ENCODE assay signal across 20 cellular contexts in the genomic region with DNA sequence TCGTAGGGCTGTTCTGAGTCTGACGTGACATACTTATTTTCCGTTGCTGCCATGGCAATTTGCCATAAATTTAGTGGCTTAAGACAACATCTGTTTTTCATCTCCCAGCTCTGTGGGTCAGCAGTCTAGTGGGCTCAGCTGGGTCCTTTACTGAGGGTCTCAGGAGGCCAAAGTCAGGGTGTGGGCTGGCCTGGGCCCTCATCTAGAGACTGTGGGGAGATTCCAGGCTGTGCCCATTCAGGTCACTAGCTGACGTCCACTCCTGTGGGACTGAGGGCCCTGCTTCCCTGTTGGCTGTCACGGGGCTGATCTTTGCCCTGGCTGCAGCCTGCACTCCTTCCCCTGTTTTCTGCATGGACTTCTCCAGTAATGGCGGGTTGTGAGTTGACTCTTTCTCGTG. TPM values are rescaled to one million over a fixed set of nuclear protein-coding genes. Genes with fewer than 3 reads are reported as not detected.
DNase-seq lines count a peak whose midpoint lies in the region; ATAC-seq and TF ChIP-seq lines count a peak whose summit lies in the region.
"Had no signal": no experiment of that assay in that cellular context is flagged by ENCODE, and none has a peak within 500 bp of the region (broad histone marks: within the 10 kb centered on the region; RNA-seq: fewer than 3 reads in every experiment).

No MANE protein-coding gene starts in this region.

- H3K4me1 ChIP-seq in endodermal cell (ENCODE audit: control insufficient read depth, insufficient read depth, low read length) = peaks cover 23% of the 10 kb centered on the region
- peaks cover 80% of the 10 kb centered on the region for H3K4me1 ChIP-seq in left ventricle myocardium inferior
- peaks cover 25% of the 10 kb centered on the region for H3K4me1 ChIP-seq in muscle layer of colon (ENCODE audit: insufficient read depth, low read length)
- H3K4me1 ChIP-seq in tibial nerve = peaks cover 0 to 87% (median 18%) of the 10 kb centered on the region in 4 donors
- H3K4me1 ChIP-seq: parathyroid adenoma, SJSA1 had no signal

- H3K36me3 ChIP-seq in endodermal cell (ENCODE audit: control insufficient read depth, insufficient read depth, low read length) (no peaks in the 10 kb centered on the region), left ventricle myocardium inferior (no peaks in the 10 kb centered on the region), muscle layer of colon (ENCODE audit: insufficient read depth, low read length) (no peaks in the 10 kb centered on the region), tibial nerve (no peaks in the 10 kb centered on the region)
- H3K36me3 ChIP-seq: BE2C, cardiac muscle cell, SJSA1 had no signal

- H3K4me1 Mint-ChIP-seq in endodermal cell = peaks cover 46% of the 10 kb centered on the region
- H3K4me1 Mint-ChIP-seq: activated CD4-positive, alpha-beta T cell treated with anti-CD3 and anti-CD28 coated beads, Interleukin-2, amount 10 ng/mL, durations not matched to agents 24 days and 14 days had no signal

- H3K27ac ChIP-seq in endodermal cell (ENCODE audit: low read depth, low read length) (no peak overlapping the region), left ventricle myocardium inferior (replicated peaks) (peak overlapping the region; percentile 66), muscle layer of colon (ENCODE audit: low read depth, low read length) (peak overlapping the region; percentile 29), tibial nerve (peak overlapping the region in 3 of 4 donors; percentile 27 to 75 (median 68))
- H3K27ac ChIP-seq: cardiac muscle cell, HL-60, parathyroid adenoma, SJSA1 had no signal

- intact Hi-C loops in left ventricle myocardium inferior (cut with micrococcal nuclease) = no loop called here

- ATAC-seq in HG02588 (IDR thresholded peaks at IDR 0.05; ENCODE audit: unreplicated experiment) = no peak

- H3K9ac ChIP-seq in endodermal cell (ENCODE audit: extremely low read depth, low read length, poor library complexity, severe bottlenecking) (peak overlapping the region; percentile 14), muscle layer of colon (ENCODE audit: low read length) (no peak overlapping the region)
- H3K9ac ChIP-seq: parathyroid adenoma had no signal

- H3K9me3 Mint-ChIP-seq in endodermal cell = no peaks in the 10 kb centered on the region
- H3K9me3 Mint-ChIP-seq: activated CD4-positive, alpha-beta T cell treated with anti-CD3 and anti-CD28 coated beads, Interleukin-2, amount 10 ng/mL, durations not matched to agents 24 days and 14 days had no signal

- H3K9me3 ChIP-seq in endodermal cell (ENCODE audit: control insufficient read depth, low read length) (no peaks in the 10 kb centered on the region), left ventricle myocardium inferior (replicated peaks) (no peaks in the 10 kb centered on the region), muscle layer of colon (ENCODE audit: low read length) (no peaks in the 10 kb centered on the region), tibial nerve (no peaks in the 10 kb centered on the region)
- H3K9me3 ChIP-seq: BE2C, SJSA1 had no signal

- no peak overlapping the region for H3K27ac Mint-ChIP-seq in endodermal cell
- H3K27ac Mint-ChIP-seq: activated CD4-positive, alpha-beta T cell treated with anti-CD3 and anti-CD28 coated beads, Interleukin-2, amount 10 ng/mL, durations not matched to agents 24 days and 14 days; activated naive CD8-positive, alpha-beta T cell had no signal

- 83 to 88% methylated on average over 6 to 7 of the region's 7 CpGs for WGBS in endodermal cell (ENCODE audit: insufficient coverage in 1 of 2, insufficient read length in 1 of 2), 2 experiments
- WGBS in tibial nerve, 2 donors = 28 to 37% methylated on average over 7 of the region's 7 CpGs

- H3K36me3 Mint-ChIP-seq in endodermal cell (ENCODE audit: low read depth) = no peaks in the 10 kb centered on the region
- H3K36me3 Mint-ChIP-seq: activated naive CD8-positive, alpha-beta T cell had no signal

- TF ChIP-seq CTCF in endodermal cell (conservative IDR thresholded peaks at IDR 0.05) = no peak
- TF ChIP-seq CTCF in left ventricle myocardium inferior (IDR thresholded peaks at IDR 0.05; ENCODE audit: borderline replicate concordance) = no peak
- TF ChIP-seq CTCF in tibial nerve (IDR thresholded peaks at IDR 0.05) = no peak

- no peak for TF ChIP-seq POLR2A in tibial nerve (IDR thresholded peaks at IDR 0.05)

- peaks cover 6% of the 10 kb centered on the region for H3K27me3 Mint-ChIP-seq in endodermal cell (ENCODE audit: insufficient read depth)
- H3K27me3 Mint-ChIP-seq: activated naive CD8-positive, alpha-beta T cell had no signal

- no peak overlapping the region for H3K4me3 Mint-ChIP-seq in endodermal cell
- H3K4me3 Mint-ChIP-seq: activated CD4-positive, alpha-beta T cell treated with anti-CD3 and anti-CD28 coated beads, Interleukin-2, amount 10 ng/mL, durations not matched to agents 24 days and 14 days; activated naive CD8-positive, alpha-beta T cell had no signal

- no peaks in the 10 kb centered on the region for H3K27me3 ChIP-seq in endodermal cell (ENCODE audit: control insufficient read depth, insufficient read depth, low read length, poor library complexity, severe bottlenecking)
- peaks cover 4% of the 10 kb centered on the region for H3K27me3 ChIP-seq in left ventricle myocardium inferior (ENCODE audit: low read depth)
- H3K27me3 ChIP-seq in muscle layer of colon (ENCODE audit: control insufficient read depth in 1 of 2, insufficient read depth in 2 of 2, low read length in 2 of 2) = no peaks in the 10 kb centered on the region
- H3K27me3 ChIP-seq in tibial nerve = no peaks in the 10 kb centered on the region
- H3K27me3 ChIP-seq: BE2C, cardiac muscle cell had no signal

- H3K4me3 ChIP-seq in endodermal cell (ENCODE audit: low read length) (no peak overlapping the region), left ventricle myocardium inferior (no peak overlapping the region), muscle layer of colon (ENCODE audit: low read depth in 1 of 2, low read length in 2 of 2) (no peak overlapping the region), tibial nerve (no peak overlapping the region)
- H3K4me3 ChIP-seq: cardiac muscle cell, SJSA1 had no signal

- DNase-seq in endodermal cell = no peak
- DNase-seq in left ventricle myocardium inferior = no peak
- DNase-seq in tibial nerve (ENCODE audit: low spot score in 2 of 2) = no peak
- no peak for DNase-seq in OCI-M2 (lab: John Stamatoyannopoulos, UW; ENCODE audit: unreplicated experiment)
- DNase-seq in GOT3 (lab: John Stamatoyannopoulos, UW) = no peak
- DNase-seq: activated CD4-positive, alpha-beta T cell treated with anti-CD3 and anti-CD28 coated beads, Interleukin-2, amount 10 ng/mL, durations not matched to agents 24 days and 14 days; BE2C; DMS 273 treated with DMSO at 0.1 percent for 48 hours; effector CD8-positive, alpha-beta T cell; foreskin melanocyte; KG1; NCI-H345; T1000 had no signal

- peak in 1 of 2 donors; percentile 35 for TF ChIP-seq EP300 in tibial nerve (IDR thresholded peaks at IDR 0.05)

RNA-seq across cellular contexts. Expression of gene FGD5, which starts 19.1 kb away (rescaled TPM):
- 10 to 100 TPM; 15.3 to 17.0 TPM for total RNA-seq in endodermal cell
- polyA plus RNA-seq in endodermal cell (2013, experiment 1 of 2) = 3.0 TPM
- 2.2 TPM for polyA plus RNA-seq in endodermal cell (2013, experiment 2 of 2)
- 13.9 TPM for total RNA-seq in left ventricle myocardium inferior
- total RNA-seq in tibial nerve = 10 to 100 TPM; 33.3 to 41.8 (median 38.7) TPM
- total RNA-seq: SJSA1 had no signal
